ENCODE assay signal across 8 cellular contexts in the genomic region with DNA sequence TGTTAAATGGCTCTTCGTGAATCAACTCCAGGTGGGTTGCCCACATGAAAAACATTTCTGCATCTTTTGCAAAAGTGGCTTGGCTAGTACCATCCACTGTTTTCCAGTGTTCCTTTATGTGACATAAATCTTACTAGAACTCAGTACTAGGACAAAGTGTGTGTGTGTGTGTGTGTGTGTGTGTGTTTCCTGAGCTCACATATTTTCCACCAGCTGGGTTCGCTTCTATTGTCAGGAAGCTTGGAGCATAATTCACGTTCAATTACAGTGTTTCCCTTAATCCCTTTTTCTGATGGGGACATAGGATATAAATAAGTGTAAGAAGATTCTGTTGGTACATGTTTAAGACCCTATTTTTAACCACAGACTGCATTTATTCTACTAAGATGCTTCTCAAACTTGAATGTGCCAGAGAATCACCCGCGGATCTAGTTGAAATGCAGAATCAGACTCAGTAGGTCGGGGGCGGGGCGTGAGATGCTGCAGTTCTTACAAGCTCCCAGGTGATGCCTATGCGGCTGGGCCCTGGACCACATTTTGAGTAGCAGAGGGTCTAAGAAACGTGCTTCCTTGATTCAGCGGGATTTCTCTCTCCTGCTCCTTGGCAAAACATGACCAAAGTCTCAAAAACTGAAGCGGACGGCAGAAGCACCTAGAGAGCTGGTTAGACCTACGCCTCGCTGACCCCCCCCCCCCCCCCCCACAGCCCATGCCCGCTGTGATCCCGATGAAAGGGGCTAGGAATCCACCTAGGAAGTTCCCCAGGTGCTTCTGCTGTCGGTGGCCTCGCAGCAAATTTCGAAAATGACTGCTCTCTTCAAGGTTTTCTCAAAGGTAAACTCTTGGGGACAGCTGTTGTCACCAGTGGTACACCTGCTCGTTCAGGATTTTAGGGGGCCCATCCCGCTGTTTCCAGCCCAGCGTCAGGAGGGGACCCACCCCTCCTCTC. TPM values are rescaled to one million over a fixed set of nuclear protein-coding genes. Genes with fewer than 3 reads are reported as not detected.
DNase-seq lines count a peak whose midpoint lies in the region; ATAC-seq, FAIRE-seq and TF ChIP-seq lines count a peak whose summit lies in the region.

No MANE protein-coding gene starts in this region.

- CTCF ChIA-PET in activated B cell treated with CpG ODN at 0.5 μM for 24 hours (lab: Charles Lee) = no interaction called here

- peak; percentile 54 for FAIRE-seq in GM12892 (lab: Jason Lieb, UNC)

- peak overlapping the region; percentile 62 for H3K4me3 ChIP-seq in LNCaP clone FGC (ENCODE audit: low read depth, low read length)
- H3K4me3 ChIP-seq in choroid plexus epithelial cell (ENCODE audit: low read depth, low read length) = peak overlapping the region; percentile 65
- H3K4me3 ChIP-seq in lung = peak overlapping the region; percentile 71

- no peaks in the 10 kb centered on the region for H3K27me3 Mint-ChIP-seq in activated B cell treated with CpG ODN at 0.5 μM for 24 hours

- 5 to 26% methylated on average over 16 to 23 of the region's 23 CpGs for WGBS in lung, 2 donors

- H3K36me3 Mint-ChIP-seq in activated B cell treated with CpG ODN at 0.5 μM for 24 hours (ENCODE audit: low read depth) = no peaks in the 10 kb centered on the region

- POLR2A ChIA-PET in activated B cell treated with CpG ODN at 0.5 μM for 24 hours (lab: Charles Lee) = interaction anchor here (0.6 kb wide), 1 partner anchor 131 kb away, joined by 4 read pairs; no protein-coding TSS in a partner anchor

- H3K9me3 Mint-ChIP-seq in activated B cell treated with CpG ODN at 0.5 μM for 24 hours = no peaks in the 10 kb centered on the region

- ATAC-seq in activated B cell treated with CpG ODN at 0.5 μM for 24 hours (ENCODE audit: low read depth) = no peak
- no peak for ATAC-seq in lung (ENCODE audit: insufficient read depth, low FRiP score)
- no peak for ATAC-seq in HG03139 (IDR thresholded peaks at IDR 0.05; ENCODE audit: unreplicated experiment)
- no peak for ATAC-seq in GM19467 (IDR thresholded peaks at IDR 0.05; ENCODE audit: unreplicated experiment)

- TF ChIP-seq POLR2A in GM12892 (IDR thresholded peaks at IDR 0.05; ENCODE audit: low read depth, low read length) = no peak

- H3K36me3 ChIP-seq in lung (ENCODE audit: control insufficient read depth in 2 of 2, insufficient read depth in 2 of 2, low read length in 2 of 2) = no peaks in the 10 kb centered on the region

- no peak for TF ChIP-seq CTCF in LNCaP clone FGC (IDR thresholded peaks at IDR 0.05; ENCODE audit: control insufficient read depth, extremely low read depth, insufficient read depth)
- no peak for TF ChIP-seq CTCF in activated B cell treated with CpG ODN at 0.5 μM for 24 hours (IDR thresholded peaks at IDR 0.05)
- TF ChIP-seq CTCF in choroid plexus epithelial cell (conservative IDR thresholded peaks at IDR 0.05; ENCODE audit: low read depth, low read length) = no peak
- TF ChIP-seq CTCF in lung (IDR thresholded peaks at IDR 0.05; ENCODE audit: control extremely low read depth, extremely low read depth) = no peak

- H3K9me3 ChIP-seq in lung (ENCODE audit: control insufficient read depth in 2 of 2, insufficient read depth in 1 of 2, low read length in 1 of 2) = peaks cover 0 to 6% of the 10 kb centered on the region in 2 donors

- peak overlapping the region; percentile 41 for H3K27ac Mint-ChIP-seq in activated B cell treated with CpG ODN at 0.5 μM for 24 hours

- peak overlapping the region; percentile 75 for H3K4me3 Mint-ChIP-seq in activated B cell treated with CpG ODN at 0.5 μM for 24 hours

- H3K27ac ChIP-seq in lung (ENCODE audit: low read depth in 1 of 2, low read length in 1 of 2) = peak overlapping the region; percentile 61 to 90

- H3K4me1 ChIP-seq in lung (ENCODE audit: control insufficient read depth in 2 of 2, insufficient read depth in 2 of 2, low read length in 2 of 2) = peaks cover 0 to 3% of the 10 kb centered on the region in 2 donors

- DNase-seq in GM12892 (ENCODE audit: insufficient read length) (no peak), LNCaP clone FGC (ENCODE audit: low read depth) (no peak), activated B cell treated with CpG ODN at 0.5 μM for 24 hours (peak; percentile 18), choroid plexus epithelial cell (ENCODE audit: low read depth) (peak; percentile 32), lung (ENCODE audit: low spot score) (no peak)
- DNase-seq in stimulated activated CD8-positive, alpha-beta memory T cell treated with anti-CD3 and anti-CD28 coated beads, Interleukin-4, amount 100 ng/mL, for 48 hours = peak; percentile 65

- H3K4me1 Mint-ChIP-seq in activated B cell treated with CpG ODN at 0.5 μM for 24 hours = peaks cover 2% of the 10 kb centered on the region

- intact Hi-C loops in activated B cell treated with CpG ODN at 0.5 μM for 24 hours (cut with micrococcal nuclease) = loop anchor here (1.0 to 5.0 kb wide), 6 partner anchors 86 to 1265 kb away; a partner anchor contains a TSS

- no peaks in the 10 kb centered on the region for H3K27me3 ChIP-seq in lung (ENCODE audit: control insufficient read depth, insufficient read depth)

RNA-seq across cellular contexts. Expression of a gene that starts 0.8 kb away (rescaled TPM):
- polyA plus RNA-seq in GM12892 (2012; ENCODE audit: missing spikeins) = 8.0 TPM
- total RNA-seq in activated B cell treated with CpG ODN at 0.5 μM for 24 hours (12.5 and 12.7 TPM in 2 replicates), lung (10 to 100 TPM; 22.3 to 39.6 TPM)
- 10 to 100 TPM; 22.3 to 25.3 TPM for polyA plus RNA-seq in lung

Comparison
In these comparisons a context has a peak if more than half of its experiments do, and no peak if none do; other contexts are left out.
1. DNase-seq: peak in activated B cell treated with CpG ODN at 0.5 μM for 24 hours (single experiment), choroid plexus epithelial cell (single experiment) and stimulated activated CD8-positive, alpha-beta memory T cell treated with anti-CD3 and anti-CD28 coated beads, Interleukin-4, amount 100 ng/mL, for 48 hours (single experiment); none in GM12892 (single experiment), LNCaP clone FGC (single experiment) and lung (single experiment).
2. Peak in every context shown above with its lines, with median percentiles within 50 percentile points of each other: H3K4me3 ChIP-seq.